ENCODE assay signal across 8 cellular contexts in the genomic region with DNA sequence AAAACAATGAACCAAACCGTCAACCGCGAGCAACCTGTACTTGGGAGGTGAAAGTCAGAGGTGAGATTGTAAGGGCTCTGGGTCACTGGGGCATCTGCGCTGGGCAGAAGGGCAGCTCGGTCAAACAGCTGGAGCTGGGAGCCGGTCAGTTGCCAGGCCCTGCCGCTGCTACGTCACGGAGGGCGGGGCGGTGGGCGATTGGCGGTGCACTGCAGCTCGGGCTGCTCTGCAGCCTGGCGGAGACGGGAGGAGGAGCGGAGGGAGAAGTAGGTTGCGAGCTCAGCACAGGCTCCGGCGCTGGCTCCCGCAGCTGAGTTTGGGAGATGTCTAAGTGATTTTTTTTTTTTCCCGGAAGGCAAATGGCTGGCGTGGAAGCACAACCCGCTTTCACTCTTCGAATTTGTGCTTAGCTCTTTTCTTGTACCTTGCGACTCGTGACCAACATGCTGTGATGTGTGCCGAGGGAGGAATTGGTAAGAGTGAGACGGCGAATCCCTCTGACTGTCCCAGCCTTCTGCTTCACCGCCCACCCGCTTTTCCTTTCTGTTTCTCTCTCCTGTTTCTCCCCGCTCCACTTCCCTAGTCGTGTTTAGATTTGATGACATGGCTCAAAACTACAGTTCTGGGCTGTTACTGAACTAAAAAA. TPM values are rescaled to one million over a fixed set of nuclear protein-coding genes. Genes with fewer than 3 reads are reported as not detected.
DNase-seq lines count a peak whose midpoint lies in the region; ATAC-seq, FAIRE-seq and TF ChIP-seq lines count a peak whose summit lies in the region.

Gene ATP10D (plus strand): TSS at position 229 of the 646 bp plus-strand sequence. CDS start 27,266 bp downstream, outside the sequence.

- no peaks in the 10 kb centered on the region for H3K36me3 ChIP-seq in OCI-LY1 (ENCODE audit: insufficient read depth, low read length)

- TF ChIP-seq CTCF in D721Med (IDR thresholded peaks at IDR 0.05; ENCODE audit: insufficient read depth, missing control alignments) = no peak
- TF ChIP-seq CTCF in OCI-LY1 (IDR thresholded peaks at IDR 0.05; ENCODE audit: low read length) = no peak
- no peak for TF ChIP-seq CTCF in epithelial cell of esophagus (IDR thresholded peaks at IDR 0.05; ENCODE audit: insufficient read depth, low read depth, low read length, missing control alignments)

- peak within 1 kb of the TSS; percentile 90 for H2AFZ ChIP-seq in OCI-LY1 (ENCODE audit: low read length)

- H3K9me2 ChIP-seq in OCI-LY1 (ENCODE audit: low read depth, low read length) = no peaks in the 10 kb centered on the region

- H3K4me1 ChIP-seq in OCI-LY1 (ENCODE audit: insufficient read depth, low read length, severe bottlenecking) = peaks cover 25% of the 10 kb centered on the region
- H3K4me1 ChIP-seq in mononuclear cell (ENCODE audit: insufficient read depth, low read length) = peaks cover 39% of the 10 kb centered on the region

- H3K27ac ChIP-seq in OCI-LY1 (ENCODE audit: low read depth, low read length, poor library complexity, severe bottlenecking) = no peak within 1 kb of the TSS

- H3K4me3 ChIP-seq in OCI-LY1 (ENCODE audit: low read depth, low read length, poor library complexity, severe bottlenecking) = peak within 1 kb of the TSS; percentile 63
- H3K4me3 ChIP-seq in epithelial cell of esophagus (ENCODE audit: low read length) = peak within 1 kb of the TSS; percentile 62
- H3K4me3 ChIP-seq in mononuclear cell (ENCODE audit: low read length) = peak within 1 kb of the TSS; percentile 68

- no peaks in the 10 kb centered on the region for H4K20me1 ChIP-seq in OCI-LY1 (ENCODE audit: insufficient read depth, low read length)

- no peaks in the 10 kb centered on the region for H3K27me3 ChIP-seq in OCI-LY1 (ENCODE audit: insufficient read depth, low read length)
- no peaks in the 10 kb centered on the region for H3K27me3 ChIP-seq in mononuclear cell (ENCODE audit: insufficient read depth, low read length)

- FAIRE-seq in D721Med (lab: Jason Lieb, UNC) = no peak

- no peaks in the 10 kb centered on the region for H3K79me2 ChIP-seq in OCI-LY1 (ENCODE audit: insufficient read depth, low read length)

- DNase-seq in D721Med (ENCODE audit: insufficient read length, low spot score) (peak; percentile 28), HUDEP-2 (lab: John Stamatoyannopoulos, UW; ENCODE audit: unreplicated experiment in 76 of 76) (peak in 71 of 76 experiments; percentile 6 to 83 (median 55)), activated T-cell treated with anti-CD3 and anti-CD28 coated beads for 48 hours (ENCODE audit: low read depth) (peak; percentile 77), epithelial cell of esophagus (ENCODE audit: low read depth) (peak; percentile 95)
- DNase-seq in stimulated activated CD8-positive, alpha-beta memory T cell treated with anti-CD3 and anti-CD28 coated beads, Interleukin-2, amount 100 ng/mL, for 48 hours (ENCODE audit: low read depth in 2 of 2) = peak; percentile 73 to 78

- H3K9me3 ChIP-seq in OCI-LY1 (ENCODE audit: low read length) = no peaks in the 10 kb centered on the region
- no peaks in the 10 kb centered on the region for H3K9me3 ChIP-seq in mononuclear cell (ENCODE audit: low read depth, low read length)

- ATAC-seq in GM21390 (IDR thresholded peaks at IDR 0.05; ENCODE audit: unreplicated experiment) = peak; percentile 90

- peak within 1 kb of the TSS; percentile 59 for H3K9ac ChIP-seq in OCI-LY1 (ENCODE audit: low read length)

- no peaks in the 10 kb centered on the region for H3F3A ChIP-seq in OCI-LY1 (ENCODE audit: insufficient read depth, low read length)

- peak within 1 kb of the TSS; percentile 77 for H3K4me2 ChIP-seq in OCI-LY1 (ENCODE audit: low read length)

RNA-seq across cellular contexts. Expression of gene ATP10D, which starts in this region (rescaled TPM):
- total RNA-seq in mononuclear cell = 2.7 TPM

Comparison
In these comparisons a context has a peak if more than half of its experiments do, and no peak if none do; other contexts are left out.
1. DNase-seq: peak in every context shown above with its lines; median percentile 95 in epithelial cell of esophagus; 77 in activated T-cell treated with anti-CD3 and anti-CD28 coated beads for 48 hours; 76 in stimulated activated CD8-positive, alpha-beta memory T cell treated with anti-CD3 and anti-CD28 coated beads, Interleukin-2, amount 100 ng/mL, for 48 hours; 55 in HUDEP-2; 28 in D721Med.